In genomic region chr1:2528611-2528965, GRCh38 we compare ENCODE assay signal across 1 cellular context.
A peak's percentile ranks its signal among the peaks of the same experiment; 100 is the strongest.
TF ChIP-seq lines count a peak whose summit lies in the region.

No MANE protein-coding gene starts in this region.

TF ChIP-seq in GM12878, 131 proteins besides CTCF, POLR2A, EP300 and RAD21:
- TF ChIP-seq IKZF1 (conservative IDR thresholded peaks at IDR 0.05) (no peak), BHLHE40 (IDR thresholded peaks at IDR 0.05; ENCODE audit: borderline replicate concordance in 1 of 2, low read depth in 2 of 2, low read length in 1 of 2) (peak in 1 of 2 experiments; percentile 53; a peak in 2 of 4 replicates)
